In the genomic region with DNA sequence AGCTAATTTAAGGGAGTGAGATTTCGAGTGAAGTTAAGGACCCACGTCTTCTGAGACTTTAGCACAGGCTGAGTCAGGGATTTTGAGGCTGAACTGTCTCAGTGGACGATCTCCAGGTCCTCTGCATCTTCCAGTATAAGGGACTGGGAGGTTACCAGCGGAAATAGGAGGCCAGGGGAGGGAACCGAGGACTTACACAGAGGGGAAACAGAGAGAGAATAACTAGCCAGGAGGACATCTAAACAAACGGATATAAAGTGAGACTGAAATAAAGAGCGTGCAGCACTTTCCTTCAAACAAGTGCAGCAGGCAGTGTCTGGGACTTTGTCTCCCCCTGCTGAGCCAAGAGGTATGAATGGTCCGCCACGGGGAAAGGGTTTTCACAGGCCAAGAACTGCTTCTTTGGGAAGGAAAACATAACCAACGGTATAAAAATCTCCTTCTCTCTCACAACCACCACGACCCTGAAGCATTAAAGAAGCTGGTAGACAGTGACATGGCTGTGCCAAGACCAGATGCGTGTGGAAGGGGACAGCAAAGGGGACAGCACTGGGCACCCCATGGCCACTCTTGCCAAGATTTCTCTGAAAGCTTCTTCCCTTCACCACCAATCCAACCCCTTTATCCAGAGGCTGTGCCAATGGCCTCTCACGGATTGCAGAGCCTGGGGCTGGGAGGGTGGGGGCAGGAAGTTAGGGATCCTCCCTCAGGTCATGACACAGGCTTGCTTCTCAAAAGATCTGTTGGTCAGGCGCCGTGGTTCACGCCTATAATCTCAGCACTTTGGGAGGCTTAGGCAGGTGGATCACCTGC, we compare ENCODE assay signal across 8 cellular contexts.
DNase-seq lines count a peak whose midpoint lies in the region; ATAC-seq and TF ChIP-seq lines count a peak whose summit lies in the region.

No MANE protein-coding gene starts in this region.

- DNase-seq in NOMO-1 treated with DMSO at 0.1 percent for 48 hours (lab: John Stamatoyannopoulos, UW; ENCODE audit: unreplicated experiment), result peak; percentile 25
- DNase-seq in NOMO-1 treated with dmso at 0.1 percent for 144 hours (lab: John Stamatoyannopoulos, UW; ENCODE audit: unreplicated experiment), result no peak
- peak; percentile 61 for DNase-seq in NCI-H2107 treated with DMSO at 0.1 percent for 48 hours (lab: John Stamatoyannopoulos, UW; ENCODE audit: unreplicated experiment)
- peak; percentile 87 for DNase-seq in activated CD4-positive, alpha-beta T cell treated with anti-CD3 and anti-CD28 coated beads, Interleukin-2, amount 10 ng/mL, durations not matched to agents 24 days and 14 days
- peak in 9 of 10 donors; percentile 40 to 85 (median 75) for DNase-seq in dorsolateral prefrontal cortex
- DNase-seq in lower leg skin (ENCODE audit: low spot score in 2 of 2), result peak; percentile 72 to 91
- DNase-seq in stimulated activated CD4-positive, alpha-beta T cell treated with anti-CD3 and anti-CD28 coated beads, TNF-alpha, amount 100 ng/mL, for 1 hour (ENCODE audit: low read depth in 3 of 3, low spot score in 1 of 3), result peak; percentile 11 to 18 (median 18)

- peaks cover 10% of the 10 kb centered on the region for H3K36me3 Mint-ChIP-seq in activated CD4-positive, alpha-beta T cell treated with anti-CD3 and anti-CD28 coated beads, Interleukin-2, amount 10 ng/mL, durations not matched to agents 24 days and 14 days (ENCODE audit: low read depth)

- H3K4me1 Mint-ChIP-seq in activated CD4-positive, alpha-beta T cell treated with anti-CD3 and anti-CD28 coated beads, Interleukin-2, amount 10 ng/mL, durations not matched to agents 24 days and 14 days, result no peaks in the 10 kb centered on the region

- no peak overlapping the region for H3K4me3 Mint-ChIP-seq in activated CD4-positive, alpha-beta T cell treated with anti-CD3 and anti-CD28 coated beads, Interleukin-2, amount 10 ng/mL, durations not matched to agents 24 days and 14 days

- H3K27me3 Mint-ChIP-seq in activated CD4-positive, alpha-beta T cell treated with anti-CD3 and anti-CD28 coated beads, Interleukin-2, amount 10 ng/mL, durations not matched to agents 24 days and 14 days, result no peaks in the 10 kb centered on the region

- H3K4me3 ChIP-seq in dorsolateral prefrontal cortex (peak overlapping the region in 47 of 59 donors; percentile 0 to 57 (median 31)), lower leg skin (ENCODE audit: low read depth, poor library complexity, severe bottlenecking) (no peak overlapping the region)

- H3K27me3 ChIP-seq in dorsolateral prefrontal cortex, result no peaks in the 10 kb centered on the region

- H3K9me3 Mint-ChIP-seq in activated CD4-positive, alpha-beta T cell treated with anti-CD3 and anti-CD28 coated beads, Interleukin-2, amount 10 ng/mL, durations not matched to agents 24 days and 14 days, result no peaks in the 10 kb centered on the region

- no peak for TF ChIP-seq POLR2A in lower leg skin (IDR thresholded peaks at IDR 0.05)

- intact Hi-C loops in activated CD4-positive, alpha-beta T cell treated with anti-CD3 and anti-CD28 coated beads, Interleukin-2, amount 10 ng/mL, durations not matched to agents 24 days and 14 days (cut with micrococcal nuclease), result loop anchor here (1.0 kb wide), 1 partner anchor 151 kb away; no protein-coding TSS in a partner anchor
- intact Hi-C loops in dorsolateral prefrontal cortex (cut with DNase I) (loop anchor here in 1 of 2 donors (2.0 to 10.0 kb wide), 3 partner anchors 150 to 1312 kb away; a partner anchor contains a TSS), lower leg skin (cut with DNase I; ENCODE audit: low total_unique reads) (loop anchor here (10.0 kb wide), 1 partner anchor 152 kb away; a partner anchor contains a TSS)

- H3K27ac Mint-ChIP-seq in activated CD4-positive, alpha-beta T cell treated with anti-CD3 and anti-CD28 coated beads, Interleukin-2, amount 10 ng/mL, durations not matched to agents 24 days and 14 days, result no peak overlapping the region

- 19 to 20% methylated on average over 16 of the region's 16 CpGs for WGBS in lower leg skin, 2 donors

- peak overlapping the region in 25 of 59 donors; percentile 1 to 66 (median 37) for H3K27ac ChIP-seq in dorsolateral prefrontal cortex

- no peak for ATAC-seq in GM21367 (IDR thresholded peaks at IDR 0.05; ENCODE audit: unreplicated experiment)

- TF ChIP-seq CTCF in dorsolateral prefrontal cortex (IDR thresholded peaks at IDR 0.05 in 54 of 56, conservative IDR thresholded peaks at IDR 0.05 in 2 of 56; ENCODE audit: low read depth in 1 of 56, partially characterized antibody in 56 of 56) (peak; percentile 43 to 86 (median 72)), lower leg skin (IDR thresholded peaks at IDR 0.05) (no peak)

Comparison
In these comparisons a context has a peak if more than half of its experiments do, and no peak if none do; other contexts are left out.
1. CTCF ChIP-seq: peak in dorsolateral prefrontal cortex (56 of 56); none in lower leg skin (0 of 3).